20 cellular contexts compared by ENCODE assay signal in genomic region chr14:71468701-71469100, GRCh38.
"Had no signal": no experiment of that assay in that cellular context is flagged by ENCODE, and none has a peak within 500 bp of the region (broad histone marks: within the 10 kb centered on the region; RNA-seq: fewer than 3 reads in every experiment).

No MANE protein-coding gene starts in this region.

- H3K27ac ChIP-seq: body of pancreas, colonic mucosa, esophagus muscularis mucosa, stomach, thoracic aorta had no signal

- H3K36me3 ChIP-seq: colonic mucosa, esophagus muscularis mucosa, stomach, thoracic aorta had no signal

- ATAC-seq: activated CD4-positive, alpha-beta T cell treated with anti-CD3 and anti-CD28 coated beads for 36 hours; body of pancreas; left ventricle myocardium superior; stimulated activated memory B cell treated with anti-CD40 and anti-IgM and Interleukin-4, amounts not matched to agents 10 μg/mL and 1 μg/mL and 100 μg/mL, for 72 hours; WTC11 had no signal

- H3K27me3 ChIP-seq: body of pancreas, colonic mucosa, esophagus muscularis mucosa, stomach had no signal

- H3K4me3 Mint-ChIP-seq: activated CD4-positive, alpha-beta T cell treated with anti-CD3 and anti-CD28 coated beads for 36 hours; activated naive CD4-positive, alpha-beta T cell treated with anti-CD3 and anti-CD28 coated beads for 36 hours; activated T-cell treated with anti-CD3 and anti-CD28 coated beads, Interleukin-2, amount 50 U/mL, for 24 hours; nephron; stimulated activated memory B cell treated with anti-CD40 and anti-IgM and Interleukin-4, amounts not matched to agents 10 μg/mL and 1 μg/mL and 100 μg/mL, for 72 hours; WTC11 had no signal

- H3K27me3 Mint-ChIP-seq: activated CD4-positive, alpha-beta T cell treated with anti-CD3 and anti-CD28 coated beads for 36 hours; activated T-cell treated with anti-CD3 and anti-CD28 coated beads, Interleukin-2, amount 50 U/mL, for 24 hours; stimulated activated memory B cell treated with anti-CD40 and anti-IgM and Interleukin-4, amounts not matched to agents 10 μg/mL and 1 μg/mL and 100 μg/mL, for 72 hours had no signal

- H3K4me3 ChIP-seq: body of pancreas, colonic mucosa, esophagus muscularis mucosa, stomach, thoracic aorta had no signal

- DNase-seq: activated CD4-positive, alpha-beta T cell treated with anti-CD3 and anti-CD28 coated beads for 36 hours; activated CD4-positive, alpha-beta T cell treated with anti-CD3 and anti-CD28 coated beads, Interleukin-2, amount 50 U/mL, for 4 hours; activated CD8-positive, alpha-beta memory T cell treated with anti-CD3 and anti-CD28 coated beads for 24 hours; activated CD8-positive, alpha-beta memory T cell treated with anti-CD3 and anti-CD28 coated beads, Interleukin-2, amount 50 U/mL, for 4 hours; activated naive CD4-positive, alpha-beta T cell treated with anti-CD3 and anti-CD28 coated beads for 36 hours; activated T-cell treated with anti-CD3 and anti-CD28 coated beads, Interleukin-2, amount 50 U/mL, for 24 hours; body of pancreas; colonic mucosa; left ventricle myocardium superior; mammary epithelial cell; posterior cingulate gyrus; small intestine; stimulated activated CD4-positive, alpha-beta T cell treated with anti-CD3 and anti-CD28 coated beads, Interleukin-15, amount 100 ng/mL, for 24 hours; stomach; T-helper 9 cell had no signal

- H3K4me1 ChIP-seq: body of pancreas, colonic mucosa had no signal

- H3K27ac Mint-ChIP-seq: activated CD4-positive, alpha-beta T cell treated with anti-CD3 and anti-CD28 coated beads for 36 hours; activated naive CD4-positive, alpha-beta T cell treated with anti-CD3 and anti-CD28 coated beads for 36 hours; activated T-cell treated with anti-CD3 and anti-CD28 coated beads, Interleukin-2, amount 50 U/mL, for 24 hours; stimulated activated memory B cell treated with anti-CD40 and anti-IgM and Interleukin-4, amounts not matched to agents 10 μg/mL and 1 μg/mL and 100 μg/mL, for 72 hours; WTC11 had no signal
